ENCODE assay signal across 8 cellular contexts in the genomic region with DNA sequence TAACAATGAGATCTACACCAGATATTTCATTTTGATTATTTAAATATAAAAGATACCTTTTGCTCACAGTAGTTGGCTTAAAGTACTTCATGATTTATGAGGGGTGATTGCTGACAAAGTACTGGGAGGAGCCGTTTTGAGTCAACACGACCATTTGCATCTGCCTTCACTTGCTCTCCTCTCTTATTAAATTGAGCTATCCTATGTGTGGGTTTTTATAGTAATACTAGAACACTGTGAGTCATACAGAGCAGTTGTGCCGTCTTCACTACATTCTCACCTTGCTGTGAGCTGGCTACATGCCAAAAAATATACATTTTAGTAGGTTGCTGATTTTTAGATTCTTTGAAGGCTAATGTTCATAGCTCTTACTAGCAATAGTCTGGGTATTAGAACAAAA.
A peak's percentile ranks its signal among the peaks of the same experiment; 100 is the strongest.
DNase-seq lines count a peak whose midpoint lies in the region; ATAC-seq and TF ChIP-seq lines count a peak whose summit lies in the region.

No MANE protein-coding gene starts in this region.

- no peaks in the 10 kb centered on the region for H4K20me1 ChIP-seq in SK-N-SH (ENCODE audit: insufficient read depth)

- 50% methylated on average over 3 of the region's 3 CpGs for WGBS in SK-N-SH (ENCODE audit: low lambda C conversion rate)

- no peaks in the 10 kb centered on the region for H3K36me3 ChIP-seq in A673 (ENCODE audit: insufficient read depth, low read length, poor library complexity, severe bottlenecking)
- H3K36me3 ChIP-seq in SK-N-SH (replicated peaks in 1 of 2; ENCODE audit: control insufficient read depth in 1 of 2, insufficient read depth in 2 of 2, low read length in 1 of 2): peaks cover 29 to 69% of the 10 kb centered on the region in 2 experiments

- POLR2A ChIA-PET in A673 (lab: Charles Lee; ENCODE audit: low non-redundant PET) (no interaction called here), SK-N-SH (lab: Yijun Ruan, JAX) (no interaction called here)

- H3K9ac ChIP-seq in SK-N-SH: no peak overlapping the region

- peak; percentile 56 for ATAC-seq in GM19025 (IDR thresholded peaks at IDR 0.05; ENCODE audit: low read depth, unreplicated experiment)
- peak; percentile 55 for ATAC-seq in HG03558 (IDR thresholded peaks at IDR 0.05; ENCODE audit: extremely low read depth, unreplicated experiment)
- ATAC-seq in HG02840 (IDR thresholded peaks at IDR 0.05; ENCODE audit: low FRiP score, unreplicated experiment): no peak
- ATAC-seq in GM19035 (IDR thresholded peaks at IDR 0.05; ENCODE audit: unreplicated experiment): no peak

- H3K27ac ChIP-seq in A673 (ENCODE audit: low read depth, low read length, poor library complexity, severe bottlenecking): no peak overlapping the region
- H3K27ac ChIP-seq in SK-N-SH (ENCODE audit: low read depth in 2 of 2, low read length in 1 of 2): no peak overlapping the region

- H3K9me3 ChIP-seq in A673 (ENCODE audit: low read depth, low read length, poor library complexity, severe bottlenecking): no peaks in the 10 kb centered on the region
- H3K9me3 ChIP-seq in SK-N-SH: no peaks in the 10 kb centered on the region

- H3K4me2 ChIP-seq in SK-N-SH: no peak overlapping the region

- BruUV-seq in A673 (replicated peaks; lab: Mats Ljungman, UMichigan): no TSS peak

- TF ChIP-seq CTCF in A673 (conservative IDR thresholded peaks at IDR 0.05; ENCODE audit: low read depth, low read length) (no peak), SK-N-SH (IDR thresholded peaks at IDR 0.05) (no peak)

- H3K4me1 ChIP-seq in A673 (ENCODE audit: insufficient read depth, low read length, poor library complexity, severe bottlenecking): no peaks in the 10 kb centered on the region
- no peaks in the 10 kb centered on the region; a peak in 1 of 4 replicates for H3K4me1 ChIP-seq in SK-N-SH (ENCODE audit: control insufficient read depth in 1 of 2, insufficient read depth in 2 of 2, low read depth in 1 of 2, low read length in 1 of 2)

- TF ChIP-seq RAD21 in SK-N-SH (IDR thresholded peaks at IDR 0.05; ENCODE audit: low read length): no peak

- H3K79me2 ChIP-seq in SK-N-SH (ENCODE audit: insufficient read depth): peaks cover 10% of the 10 kb centered on the region

- intact Hi-C loops in A673 (cut with micrococcal nuclease; ENCODE audit: unreplicated experiment): no loop called here

- H3F3A ChIP-seq in SK-N-SH (replicated peaks; ENCODE audit: insufficient read depth): peaks cover 14% of the 10 kb centered on the region

- H3K4me3 ChIP-seq in A673 (ENCODE audit: low read depth, low read length, poor library complexity, severe bottlenecking) (no peak overlapping the region), SK-N-SH (ENCODE audit: low read depth in 2 of 2, low read length in 1 of 2) (no peak overlapping the region)

- CTCF ChIA-PET in A673 (lab: Charles Lee): interaction anchor here (0.7 kb wide), 1 partner anchor 715 kb away, joined by 3 read pairs; no protein-coding TSS in a partner anchor
- CTCF ChIA-PET in SK-N-SH (lab: Yijun Ruan, JAX): interaction anchor here (1.1 to 5.0 kb wide), 2 partner anchors 9 to 20 kb away, joined by 3 to 28 read pairs; no protein-coding TSS in a partner anchor

- no peak for TF ChIP-seq EP300 in SK-N-SH (IDR thresholded peaks at IDR 0.05; ENCODE audit: borderline replicate concordance in 1 of 2, low read depth in 1 of 2, low read length in 1 of 2)

- H3K27me3 ChIP-seq in A673 (replicated peaks; ENCODE audit: insufficient read depth, low read depth, low read length, poor library complexity) (no peaks in the 10 kb centered on the region), SK-N-SH (ENCODE audit: insufficient read depth) (no peaks in the 10 kb centered on the region)

- H3K9me2 ChIP-seq in SK-N-SH: no peaks in the 10 kb centered on the region

- DNase-seq in A673 (ENCODE audit: low spot score) (peak; percentile 4), SK-N-SH (no peak), DMS114 treated with DMSO at 0.1 percent for 48 hours (lab: John Stamatoyannopoulos, UW; ENCODE audit: unreplicated experiment) (no peak), foreskin melanocyte (no peak)

- no peak overlapping the region for H2AFZ ChIP-seq in SK-N-SH (ENCODE audit: low read depth)

TF ChIP-seq in SK-N-SH, 30 proteins besides CTCF, POLR2A, EP300 and RAD21:
- TF ChIP-seq YY1 (IDR thresholded peaks at IDR 0.05; ENCODE audit: low read depth): no peak
- TF ChIP-seq SIN3A (IDR thresholded peaks at IDR 0.05; ENCODE audit: borderline replicate concordance, low read depth, low read length): no peak
- no peak for TF ChIP-seq TAF1 (IDR thresholded peaks at IDR 0.05; ENCODE audit: borderline replicate concordance, low read depth, low read length)
- peak; percentile 43; the same call in 1 of the 2 replicates for TF ChIP-seq FOSL2 (IDR thresholded peaks at IDR 0.05; ENCODE audit: borderline replicate concordance, low read depth)
- no peak for TF ChIP-seq NRF1 (IDR thresholded peaks at IDR 0.05; ENCODE audit: low read depth, low read length)
- TF ChIP-seq NFIC (IDR thresholded peaks at IDR 0.05; ENCODE audit: borderline replicate concordance): peak; percentile 55; the same call in 1 of the 2 replicates
- TF ChIP-seq, protein P1, sequence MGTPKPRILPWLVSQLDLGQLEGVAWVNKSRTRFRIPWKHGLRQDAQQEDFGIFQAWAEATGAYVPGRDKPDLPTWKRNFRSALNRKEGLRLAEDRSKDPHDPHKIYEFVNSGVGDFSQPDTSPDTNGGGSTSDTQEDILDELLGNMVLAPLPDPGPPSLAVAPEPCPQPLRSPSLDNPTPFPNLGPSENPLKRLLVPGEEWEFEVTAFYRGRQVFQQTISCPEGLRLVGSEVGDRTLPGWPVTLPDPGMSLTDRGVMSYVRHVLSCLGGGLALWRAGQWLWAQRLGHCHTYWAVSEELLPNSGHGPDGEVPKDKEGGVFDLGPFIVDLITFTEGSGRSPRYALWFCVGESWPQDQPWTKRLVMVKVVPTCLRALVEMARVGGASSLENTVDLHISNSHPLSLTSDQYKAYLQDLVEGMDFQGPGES (IDR thresholded peaks at IDR 0.05; ENCODE audit: low read depth, low read length): no peak
- TF ChIP-seq TCF12 (IDR thresholded peaks at IDR 0.05): no peak
- TF ChIP-seq, protein P2, sequence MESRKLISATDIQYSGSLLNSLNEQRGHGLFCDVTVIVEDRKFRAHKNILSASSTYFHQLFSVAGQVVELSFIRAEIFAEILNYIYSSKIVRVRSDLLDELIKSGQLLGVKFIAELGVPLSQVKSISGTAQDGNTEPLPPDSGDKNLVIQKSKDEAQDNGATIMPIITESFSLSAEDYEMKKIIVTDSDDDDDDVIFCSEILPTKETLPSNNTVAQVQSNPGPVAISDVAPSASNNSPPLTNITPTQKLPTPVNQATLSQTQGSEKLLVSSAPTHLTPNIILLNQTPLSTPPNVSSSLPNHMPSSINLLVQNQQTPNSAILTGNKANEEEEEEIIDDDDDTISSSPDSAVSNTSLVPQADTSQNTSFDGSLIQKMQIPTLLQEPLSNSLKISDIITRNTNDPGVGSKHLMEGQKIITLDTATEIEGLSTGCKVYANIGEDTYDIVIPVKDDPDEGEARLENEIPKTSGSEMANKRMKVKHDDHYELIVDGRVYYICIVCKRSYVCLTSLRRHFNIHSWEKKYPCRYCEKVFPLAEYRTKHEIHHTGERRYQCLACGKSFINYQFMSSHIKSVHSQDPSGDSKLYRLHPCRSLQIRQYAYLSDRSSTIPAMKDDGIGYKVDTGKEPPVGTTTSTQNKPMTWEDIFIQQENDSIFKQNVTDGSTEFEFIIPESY (IDR thresholded peaks at IDR 0.05; ENCODE audit: borderline replicate concordance, low read depth): no peak
- TF ChIP-seq RFX5 (IDR thresholded peaks at IDR 0.05; ENCODE audit: low read length): no peak
- no peak for TF ChIP-seq JUND (IDR thresholded peaks at IDR 0.05)
- TF ChIP-seq, protein P3, sequence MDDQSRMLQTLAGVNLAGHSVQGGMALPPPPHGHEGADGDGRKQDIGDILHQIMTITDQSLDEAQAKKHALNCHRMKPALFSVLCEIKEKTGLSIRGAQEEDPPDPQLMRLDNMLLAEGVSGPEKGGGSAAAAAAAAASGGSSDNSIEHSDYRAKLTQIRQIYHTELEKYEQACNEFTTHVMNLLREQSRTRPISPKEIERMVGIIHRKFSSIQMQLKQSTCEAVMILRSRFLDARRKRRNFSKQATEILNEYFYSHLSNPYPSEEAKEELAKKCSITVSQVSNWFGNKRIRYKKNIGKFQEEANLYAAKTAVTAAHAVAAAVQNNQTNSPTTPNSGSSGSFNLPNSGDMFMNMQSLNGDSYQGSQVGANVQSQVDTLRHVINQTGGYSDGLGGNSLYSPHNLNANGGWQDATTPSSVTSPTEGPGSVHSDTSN (IDR thresholded peaks at IDR 0.05): 0 out of 2 replicates have a peak, but pooled peaks have one; percentile 15
- no peak for TF ChIP-seq SMC3 (IDR thresholded peaks at IDR 0.05; ENCODE audit: low read depth, low read length)
- TF ChIP-seq CHD2 (IDR thresholded peaks at IDR 0.05; ENCODE audit: low read length, partially characterized antibody): no peak

Comparison
In these comparisons a context has a peak if more than half of its experiments do, and no peak if none do; other contexts are left out.
1. ATAC-seq: peak in GM19025 (single experiment) and HG03558 (single experiment); none in HG02840 (single experiment) and GM19035 (single experiment).